8 cellular contexts compared by ENCODE assay signal in the genomic region with DNA sequence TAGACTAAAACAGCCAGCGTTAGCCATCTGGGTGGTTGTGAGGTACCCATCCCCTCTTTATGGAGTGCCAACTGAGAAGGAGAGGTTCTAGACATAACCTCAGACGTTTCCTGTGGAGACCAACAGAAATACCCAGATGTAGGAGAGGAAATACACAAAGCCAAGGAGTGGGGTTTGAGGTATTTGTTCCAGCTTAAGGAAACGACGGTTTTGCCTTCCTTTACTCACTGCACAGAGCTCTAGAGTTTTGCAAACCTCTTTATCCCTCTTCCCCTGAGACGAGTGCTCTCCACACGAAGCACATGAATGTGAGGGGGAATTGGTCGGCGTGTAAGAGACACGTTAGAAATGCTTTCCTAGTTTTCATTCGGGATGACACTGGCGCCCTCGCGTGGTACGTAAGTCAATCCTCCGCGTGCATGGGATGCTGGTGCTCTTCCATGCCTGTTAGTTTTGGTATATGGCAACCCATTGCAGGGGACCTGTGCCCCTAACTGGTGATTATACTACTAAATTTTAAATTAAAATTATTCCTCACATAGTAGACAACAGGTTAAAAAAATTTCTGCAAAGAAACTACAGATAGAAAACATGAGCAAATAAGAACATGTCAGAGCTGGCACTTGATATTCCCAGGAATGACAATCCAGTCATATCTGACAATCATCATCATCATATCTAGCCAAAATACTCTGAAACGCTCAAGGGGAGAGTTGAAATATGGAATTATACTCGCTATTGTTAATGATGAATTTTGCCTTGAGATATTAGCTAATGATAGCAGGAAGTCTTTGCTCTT.
A peak's percentile ranks its signal among the peaks of the same experiment; 100 is the strongest.
DNase-seq lines count a peak whose midpoint lies in the region; ATAC-seq and TF ChIP-seq lines count a peak whose summit lies in the region.

No MANE protein-coding gene starts in this region.

- H3K9ac ChIP-seq in MM.1S (ENCODE audit: low read length), result peak overlapping the region; percentile 41; the same call in 1 of the 2 replicates

- H3K9me3 ChIP-seq in MM.1S (replicated peaks; ENCODE audit: insufficient read depth, low read length), result no peaks in the 10 kb centered on the region

- CTCF ChIA-PET in activated CD8-positive, alpha-beta T cell treated with anti-CD3 and anti-CD28 coated beads for 36 hours (lab: Charles Lee), result interaction anchor here (0.7 to 2.6 kb wide), 25 partner anchors 10 to 378 kb away, joined by 3 to 25 read pairs (median 4); no protein-coding TSS in a partner anchor

- TF ChIP-seq CTCF in MM.1S (IDR thresholded peaks at IDR 0.05; ENCODE audit: low read length), result peak; percentile 78
- TF ChIP-seq CTCF in activated CD8-positive, alpha-beta T cell treated with anti-CD3 and anti-CD28 coated beads for 36 hours (IDR thresholded peaks at IDR 0.05), result peak; percentile 58
- TF ChIP-seq CTCF in epithelial cell of proximal tubule (conservative IDR thresholded peaks at IDR 0.05; ENCODE audit: low read depth, low read length), result peak; percentile 83

- H3K9me3 Mint-ChIP-seq in activated CD8-positive, alpha-beta T cell treated with anti-CD3 and anti-CD28 coated beads for 36 hours, result no peaks in the 10 kb centered on the region

- no peak overlapping the region for H3K27ac Mint-ChIP-seq in activated CD8-positive, alpha-beta T cell treated with anti-CD3 and anti-CD28 coated beads for 36 hours

- no peaks in the 10 kb centered on the region for H3K36me3 ChIP-seq in MM.1S (replicated peaks; ENCODE audit: insufficient read depth, low read length)

- peak overlapping the region; percentile 95 for H2AFZ ChIP-seq in MM.1S (ENCODE audit: low read length)

- H3K4me3 ChIP-seq in MM.1S (ENCODE audit: low read length) (peak overlapping the region; percentile 55), epithelial cell of proximal tubule (ENCODE audit: low read depth, low read length) (no peak overlapping the region)

- H3K27ac ChIP-seq in MM.1S (ENCODE audit: low read length) (peak overlapping the region; percentile 48; the same call in 1 of the 2 replicates), substantia nigra (ENCODE audit: low read depth, low read length, poor library complexity, severe bottlenecking) (peak overlapping the region; percentile 39)

- no peaks in the 10 kb centered on the region for H3K9me2 ChIP-seq in MM.1S (replicated peaks; ENCODE audit: insufficient read depth, low read length)

- peak; percentile 59 for DNase-seq in CD1c-positive myeloid dendritic cell (ENCODE audit: extremely low spot score)
- DNase-seq in MM.1S, result peak; percentile 65
- DNase-seq in activated CD8-positive, alpha-beta T cell treated with anti-CD3 and anti-CD28 coated beads for 36 hours, result peak; percentile 63
- DNase-seq in epithelial cell of proximal tubule (ENCODE audit: low read depth), result no peak
- peak; percentile 77 for DNase-seq in myocyte (ENCODE audit: low read depth)
- DNase-seq in substantia nigra (lab: John Stamatoyannopoulos, UW), result peak in 37 of 49 donors; percentile 9 to 79 (median 53)
- DNase-seq in NCI-H2081 treated with DMSO at 0.1 percent for 48 hours (lab: John Stamatoyannopoulos, UW), result no peak

- H3K36me3 Mint-ChIP-seq in activated CD8-positive, alpha-beta T cell treated with anti-CD3 and anti-CD28 coated beads for 36 hours (ENCODE audit: low read depth), result no peaks in the 10 kb centered on the region

- H3K4me1 ChIP-seq in MM.1S (ENCODE audit: low read length), result peaks cover 13% of the 10 kb centered on the region

- peak; percentile 59 for ATAC-seq in GM19395 (IDR thresholded peaks at IDR 0.05; ENCODE audit: unreplicated experiment)
- peak; percentile 22 for ATAC-seq in activated CD8-positive, alpha-beta T cell treated with anti-CD3 and anti-CD28 coated beads for 36 hours

- intact Hi-C loops in activated CD8-positive, alpha-beta T cell treated with anti-CD3 and anti-CD28 coated beads for 36 hours (cut with micrococcal nuclease), result loop anchor here (5.0 kb wide), 1 partner anchor 376 kb away; no protein-coding TSS in a partner anchor

- no peaks in the 10 kb centered on the region for H3K79me2 ChIP-seq in MM.1S (ENCODE audit: low read length)

- POLR2A ChIA-PET in activated CD8-positive, alpha-beta T cell treated with anti-CD3 and anti-CD28 coated beads for 36 hours (lab: Charles Lee), result interaction anchor here (0.6 to 1.0 kb wide), 2 partner anchors 65 to 116 kb away, joined by 3 read pairs; no protein-coding TSS in a partner anchor

- H3K4me2 ChIP-seq in MM.1S (ENCODE audit: low read depth, low read length), result peak overlapping the region; percentile 85

- peak overlapping the region; percentile 23 for H3K4me3 Mint-ChIP-seq in activated CD8-positive, alpha-beta T cell treated with anti-CD3 and anti-CD28 coated beads for 36 hours

- peaks cover 15% of the 10 kb centered on the region for H3K27me3 Mint-ChIP-seq in activated CD8-positive, alpha-beta T cell treated with anti-CD3 and anti-CD28 coated beads for 36 hours

- H3F3A ChIP-seq in MM.1S (ENCODE audit: insufficient read depth, low read length), result peaks cover 9% of the 10 kb centered on the region; the same call in 1 of the 2 replicates

- no peaks in the 10 kb centered on the region for H3K27me3 ChIP-seq in MM.1S (replicated peaks; ENCODE audit: insufficient read depth, low read length)

- no peaks in the 10 kb centered on the region for H4K20me1 ChIP-seq in MM.1S (ENCODE audit: insufficient read depth, low read length)

- H3K4me1 Mint-ChIP-seq in activated CD8-positive, alpha-beta T cell treated with anti-CD3 and anti-CD28 coated beads for 36 hours (ENCODE audit: low read depth), result peaks cover 16% of the 10 kb centered on the region

Comparison
In these comparisons a context has a peak if more than half of its experiments do, and no peak if none do; other contexts are left out.
1. DNase-seq: peak in CD1c-positive myeloid dendritic cell (single experiment), MM.1S (single experiment), activated CD8-positive, alpha-beta T cell treated with anti-CD3 and anti-CD28 coated beads for 36 hours (single experiment), myocyte (single experiment) and substantia nigra (37 of 49); none in epithelial cell of proximal tubule (single experiment) and NCI-H2081 treated with DMSO at 0.1 percent for 48 hours (single experiment).
2. Peak in every context shown above with its lines, with median percentiles within 50 percentile points of each other: CTCF ChIP-seq.